In genomic region chr1:110433803-110434202, GRCh38 we compare ENCODE assay signal across 9 cellular contexts. TPM values are rescaled to one million over a fixed set of nuclear protein-coding genes. Genes with fewer than 3 reads are reported as not detected.
DNase-seq lines count a peak whose midpoint lies in the region; ATAC-seq and TF ChIP-seq lines count a peak whose summit lies in the region.
"Had no signal": no experiment of that assay in that cellular context is flagged by ENCODE, and none has a peak within 500 bp of the region (broad histone marks: within the 10 kb centered on the region; RNA-seq: fewer than 3 reads in every experiment).

No MANE protein-coding gene starts in this region.

- no peaks in the 10 kb centered on the region for H3K9me3 Mint-ChIP-seq in GM23338
- H3K9me3 Mint-ChIP-seq: central memory CD8-positive, alpha-beta T cell had no signal

- no peaks in the 10 kb centered on the region for H3F3A ChIP-seq in GM23338 (replicated peaks; ENCODE audit: low read depth)

- H3K4me1 Mint-ChIP-seq in GM23338: peaks cover 25% of the 10 kb centered on the region
- H3K4me1 Mint-ChIP-seq: central memory CD8-positive, alpha-beta T cell had no signal

- peak overlapping the region; percentile 55 for H3K4me2 ChIP-seq in GM23338

- no peak overlapping the region for H3K4me3 Mint-ChIP-seq in GM23338
- H3K4me3 Mint-ChIP-seq: central memory CD8-positive, alpha-beta T cell had no signal

- no peaks in the 10 kb centered on the region for H3K79me2 ChIP-seq in GM23338 (replicated peaks; ENCODE audit: insufficient read depth)

- peaks cover 15% of the 10 kb centered on the region for H3K27me3 Mint-ChIP-seq in GM23338 (ENCODE audit: insufficient read depth, low read depth, poor library complexity)

- no peaks in the 10 kb centered on the region for H3K36me3 ChIP-seq in GM23338 (ENCODE audit: insufficient read depth)

- H3K27ac Mint-ChIP-seq in GM23338: peak overlapping the region; percentile 30

- no peaks in the 10 kb centered on the region for H3K9me2 ChIP-seq in GM23338 (ENCODE audit: insufficient read depth)

- no peaks in the 10 kb centered on the region for H3K36me3 Mint-ChIP-seq in GM23338 (ENCODE audit: low read depth)

- DNase-seq in GM23338 (ENCODE audit: low spot score): peak; percentile 80
- peak; percentile 24 for DNase-seq in NCI-H2196 treated with DMSO at 0.1 percent for 48 hours (lab: John Stamatoyannopoulos, UW; ENCODE audit: unreplicated experiment)
- peak; percentile 80 for DNase-seq in epithelial cell of esophagus (ENCODE audit: low read depth)
- DNase-seq in omental fat pad (ENCODE audit: low spot score): no peak
- no peak for DNase-seq in caudate nucleus (lab: John Stamatoyannopoulos, UW)
- DNase-seq in NCI-H1694 treated with DMSO at 0.1 percent for 48 hours (lab: John Stamatoyannopoulos, UW): no peak
- DNase-seq in NCI-H187 treated with DMSO at 0.1 percent for 48 hours (lab: John Stamatoyannopoulos, UW): no peak

- no peaks in the 10 kb centered on the region for H4K20me1 ChIP-seq in GM23338 (replicated peaks; ENCODE audit: insufficient read depth)

- H3K4me1 ChIP-seq in GM23338 (ENCODE audit: insufficient read depth): peaks cover 14% of the 10 kb centered on the region

- TF ChIP-seq CTCF in GM23338 (conservative IDR thresholded peaks at IDR 0.05; ENCODE audit: low read depth in 2 of 2) (peak in 1 of 2 experiments; percentile 17; a peak in 1 of 4 replicates), epithelial cell of esophagus (IDR thresholded peaks at IDR 0.05; ENCODE audit: insufficient read depth, low read depth, low read length, missing control alignments) (peak; percentile 39), omental fat pad (IDR thresholded peaks at IDR 0.05) (no peak)

- peak; percentile 99 for ATAC-seq in GM23338
- peak; percentile 87 for ATAC-seq in omental fat pad (ENCODE audit: low FRiP score)
- no peak for ATAC-seq in HG02571 (IDR thresholded peaks at IDR 0.05; ENCODE audit: unreplicated experiment)

- peak overlapping the region; percentile 93; the same call in 1 of the 2 replicates for H2AFZ ChIP-seq in GM23338

- H3K4me3 ChIP-seq in GM23338: no peak overlapping the region
- H3K4me3 ChIP-seq in epithelial cell of esophagus (ENCODE audit: low read length): no peak overlapping the region

- no peaks in the 10 kb centered on the region for H3K27me3 ChIP-seq in GM23338 (ENCODE audit: insufficient read depth)

- H3K27ac ChIP-seq in GM23338 (ENCODE audit: low read depth): no peak overlapping the region
- no peak overlapping the region for H3K27ac ChIP-seq in caudate nucleus (ENCODE audit: low read depth, low read length)

TF ChIP-seq in GM23338, 12 proteins besides CTCF, POLR2A, EP300 and RAD21 (continues in another document):
- no peak for TF ChIP-seq ETS1 (IDR thresholded peaks at IDR 0.05)
- TF ChIP-seq ZNF114 (CRISPR knock-in tag; IDR thresholded peaks at IDR 0.05): no peak
- no peak for TF ChIP-seq STAT1 (IDR thresholded peaks at IDR 0.05; ENCODE audit: unreplicated experiment)
- TF ChIP-seq JUNB (IDR thresholded peaks at IDR 0.05; ENCODE audit: unreplicated experiment): no peak
- TF ChIP-seq CREB1 (CRISPR knock-in tag; IDR thresholded peaks at IDR 0.05; ENCODE audit: low read depth): no peak
- TF ChIP-seq REST (IDR thresholded peaks at IDR 0.05; ENCODE audit: unreplicated experiment): no peak
- no peak for TF ChIP-seq ZNF331 (CRISPR knock-in tag; IDR thresholded peaks at IDR 0.05; ENCODE audit: low read depth)
- no peak for TF ChIP-seq POLR2AphosphoS5 (IDR thresholded peaks at IDR 0.05; ENCODE audit: low read depth)

RNA-seq across cellular contexts. Expression of gene PROK1, which starts 17.1 kb away (rescaled TPM):
- not detected in 2 replicates for total RNA-seq in GM23338 (2014; rRNA removed; shearing (Covaris generic))
- not detected in 2 replicates for polyA plus RNA-seq in GM23338 (2016; fragmentation: Nextera tagmentation; extraction: Ambion mirVana)
- total RNA-seq in omental fat pad: 10 to 100 TPM in 1 of 4 donors, 1 to 10 TPM in 2, under 1 TPM in 1; 0.50 to 74.1 (median 2.6) TPM

RNA-seq across cellular contexts. Expression of gene LAMTOR5, which starts 26.3 kb away (rescaled TPM):
- total RNA-seq in GM23338 (2014; rRNA removed; shearing (Covaris generic)): 41.0 and 52.6 TPM in 2 replicates
- 246 and 263 TPM in 2 replicates for polyA plus RNA-seq in GM23338 (2016; fragmentation: Nextera tagmentation; extraction: Ambion mirVana)
- 100 to 1,000 TPM in 3 of 4 donors, 10 to 100 TPM in 1; 94.4 to 130 (median 116) TPM for total RNA-seq in omental fat pad

RNA-seq across cellular contexts. Expression of gene SLC16A4, which starts 43.0 kb away (rescaled TPM):
- total RNA-seq in GM23338 (2014; rRNA removed; shearing (Covaris generic)): 0.50 and 0.94 TPM in 2 replicates
- polyA plus RNA-seq in GM23338 (2016; fragmentation: Nextera tagmentation; extraction: Ambion mirVana): 1.5 and 1.6 TPM in 2 replicates
- total RNA-seq in omental fat pad: 10 to 100 TPM in 1 of 4 donors, 1 to 10 TPM in 3; 9.1 to 19.8 (median 9.7) TPM

Comparison
In these comparisons a context has a peak if more than half of its experiments do, and no peak if none do; other contexts are left out.
1. DNase-seq: peak in GM23338 (single experiment), NCI-H2196 treated with DMSO at 0.1 percent for 48 hours (single experiment) and epithelial cell of esophagus (single experiment); none in omental fat pad (single experiment), caudate nucleus (0 of 61), NCI-H1694 treated with DMSO at 0.1 percent for 48 hours (single experiment) and NCI-H187 treated with DMSO at 0.1 percent for 48 hours (single experiment).